In genomic region chr9:91978739-91979414, GRCh38 we compare ENCODE assay signal across 8 cellular contexts. TPM values are rescaled to one million over a fixed set of nuclear protein-coding genes. Genes with fewer than 3 reads are reported as not detected.
DNase-seq lines count a peak whose midpoint lies in the region; ATAC-seq and TF ChIP-seq lines count a peak whose summit lies in the region.

No MANE protein-coding gene starts in this region.

- H3K4me1 ChIP-seq in liver (ENCODE audit: control insufficient read depth in 4 of 4, insufficient read depth in 4 of 4, low read length in 3 of 4), result no peaks in the 10 kb centered on the region

- ATAC-seq in HG03108 (IDR thresholded peaks at IDR 0.05; ENCODE audit: unreplicated experiment), result no peak
- no peak for ATAC-seq in HG02588 (IDR thresholded peaks at IDR 0.05; ENCODE audit: unreplicated experiment)

- TF ChIP-seq CTCF in liver (IDR thresholded peaks at IDR 0.05; ENCODE audit: low read depth, low read length, missing input control), result no peak

- 60% methylated on average over 6 of the region's 6 CpGs for WGBS in liver

- DNase-seq in DMS 273 treated with DMSO at 0.1 percent for 48 hours (lab: John Stamatoyannopoulos, UW) (peak; percentile 38), astrocyte of the hippocampus (ENCODE audit: low read depth, low spot score) (peak; percentile 92), NCI-H345 treated with DMSO at 0.1 percent for 48 hours (lab: John Stamatoyannopoulos, UW; ENCODE audit: unreplicated experiment) (no peak)
- peak; percentile 18 for DNase-seq in Jurkat, Clone E6-1 (ENCODE audit: low read depth, low spot score)
- no peak for DNase-seq in effector CD8-positive, alpha-beta T cell (lab: John Stamatoyannopoulos, UW)

- peak; percentile 51 to 64 for TF ChIP-seq RAD21 in liver (IDR thresholded peaks at IDR 0.05)

- no peaks in the 10 kb centered on the region for H3K36me3 ChIP-seq in liver (ENCODE audit: control insufficient read depth in 4 of 4, insufficient read depth in 3 of 4, low read depth in 1 of 4, low read length in 3 of 4)

- H3K4me3 ChIP-seq in Jurkat, Clone E6-1 (ENCODE audit: low read length), result no peak overlapping the region
- H3K4me3 ChIP-seq in liver (ENCODE audit: low read depth in 1 of 3, low read length in 3 of 3), result no peak overlapping the region

- H3K9me3 ChIP-seq in liver (ENCODE audit: control insufficient read depth in 4 of 4, low read length in 3 of 4), result no peaks in the 10 kb centered on the region

- H3K9ac ChIP-seq in liver (ENCODE audit: low read depth in 1 of 2, low read length in 2 of 2), result no peak overlapping the region

- H3K27me3 ChIP-seq in liver (ENCODE audit: control insufficient read depth in 4 of 4, insufficient read depth in 4 of 4, low read length in 3 of 4), result no peaks in the 10 kb centered on the region

- no peak overlapping the region for H3K27ac ChIP-seq in liver (ENCODE audit: low read depth in 1 of 2, low read length in 2 of 2)

TF ChIP-seq in liver, 16 proteins besides CTCF, POLR2A, EP300 and RAD21:
- no peak for TF ChIP-seq YY1 (IDR thresholded peaks at IDR 0.05)
TF ChIP-seq in liver: peak in this region for 0.

RNA-seq across cellular contexts. Expression of gene ROR2, which starts 28.8 kb away (rescaled TPM):
- 0.77 TPM for polyA plus RNA-seq in Jurkat, Clone E6-1 (2012; ENCODE audit: insufficient read depth, insufficient read length)
- under 1 TPM; 0.70 to 0.84 TPM for total RNA-seq in liver
- polyA plus RNA-seq in liver, result under 1 TPM; 0.13 to 0.35 TPM

Comparison
In these comparisons a context has a peak if more than half of its experiments do, and no peak if none do; other contexts are left out.
1. DNase-seq: peak in DMS 273 treated with DMSO at 0.1 percent for 48 hours (single experiment), Jurkat, Clone E6-1 (single experiment) and astrocyte of the hippocampus (single experiment); none in effector CD8-positive, alpha-beta T cell (single experiment) and NCI-H345 treated with DMSO at 0.1 percent for 48 hours (single experiment).